8 cellular contexts compared by ENCODE assay signal in the genomic region with DNA sequence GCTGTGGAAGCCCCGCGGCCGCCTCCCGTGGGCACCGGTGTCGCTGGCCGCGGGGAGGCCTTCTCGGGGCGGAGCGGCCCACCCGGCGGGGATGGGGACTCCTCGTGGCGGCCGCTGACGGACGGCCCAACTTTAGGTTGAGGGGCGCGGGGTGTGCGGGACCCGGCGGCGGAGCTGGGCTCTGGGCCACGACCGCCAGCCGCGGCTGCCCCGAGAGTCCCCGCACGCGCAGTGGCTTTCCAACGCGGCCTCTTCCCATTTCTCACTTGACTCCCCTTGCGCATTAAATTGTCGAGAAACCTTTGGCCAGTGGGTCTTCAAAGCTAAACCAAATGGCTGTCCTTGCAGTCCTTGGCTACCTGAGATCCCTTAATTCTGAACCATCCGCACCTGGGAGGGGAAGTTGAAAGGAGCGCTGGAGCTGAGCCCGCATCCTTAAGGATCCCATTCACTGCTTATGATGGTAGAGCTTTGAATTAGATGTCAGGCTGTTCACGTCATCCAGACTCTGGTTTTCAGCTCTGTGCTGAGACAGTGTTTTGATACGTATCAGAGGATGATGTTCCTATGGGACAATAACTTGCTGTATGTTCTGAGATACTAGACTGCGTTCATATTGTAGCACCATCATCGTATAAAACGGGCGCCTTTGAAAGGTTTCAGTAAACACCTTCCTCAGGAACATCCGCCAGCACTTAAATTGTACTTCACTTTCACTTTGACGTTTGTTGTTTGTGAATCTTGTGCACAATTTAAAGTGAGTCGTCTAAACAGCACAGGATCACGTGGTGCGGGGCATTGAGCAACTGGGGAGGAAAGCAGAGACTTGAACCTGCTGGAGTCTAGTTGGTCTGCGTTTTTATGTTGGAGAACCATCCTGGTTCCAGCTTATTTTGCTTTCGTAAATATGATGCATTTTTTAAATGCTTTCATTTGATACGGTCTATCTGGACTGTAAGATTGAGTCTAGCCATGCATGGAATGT. TPM values are rescaled to one million over a fixed set of nuclear protein-coding genes. Genes with fewer than 3 reads are reported as not detected.
DNase-seq lines count a peak whose midpoint lies in the region; ATAC-seq, FAIRE-seq and TF ChIP-seq lines count a peak whose summit lies in the region.

No MANE protein-coding gene starts in this region.

- peak; percentile 37 for ATAC-seq in HG03571 (IDR thresholded peaks at IDR 0.05; ENCODE audit: unreplicated experiment)
- peak; percentile 64 for ATAC-seq in GM12878
- peak; percentile 47 to 49 for ATAC-seq in gastrocnemius medialis

- H3K9me3 ChIP-seq in GM12878 (replicated peaks; ENCODE audit: control insufficient read depth, insufficient read depth, low read length): no peaks in the 10 kb centered on the region
- no peaks in the 10 kb centered on the region for H3K9me3 ChIP-seq in iPS-15b (ENCODE audit: control insufficient read depth, insufficient read depth, low read length)
- H3K9me3 ChIP-seq in gastrocnemius medialis: no peaks in the 10 kb centered on the region

- H2AFZ ChIP-seq in GM12878 (ENCODE audit: control insufficient read depth, low read depth, low read length): peak overlapping the region; percentile 74

- no peak for TF ChIP-seq EP300 in GM12878 (IDR thresholded peaks at IDR 0.05; ENCODE audit: borderline replicate concordance in 1 of 2, control insufficient read depth in 1 of 2, low read depth in 2 of 2, low read length in 2 of 2)

- DNase-seq in AG20443 (ENCODE audit: low spot score): peak; percentile 62
- DNase-seq in T-helper 22 cell (ENCODE audit: low read depth): peak; percentile 55
- peak; percentile 78 for DNase-seq in GM12878 (ENCODE audit: low read depth, low spot score)
- DNase-seq in gastrocnemius medialis: peak; percentile 77 to 79
- no peak for DNase-seq in GDM1 (lab: John Stamatoyannopoulos, UW)

- RAD21 ChIA-PET in GM12878 (lab: Charles Lee; ENCODE audit: unreplicated experiment): interaction anchor here (1.1 to 4.6 kb wide), 3 partner anchors 10 to 32 kb away, joined by 3 to 31 read pairs (median 9); no protein-coding TSS in a partner anchor

- TF ChIP-seq RAD21 in GM12878 (IDR thresholded peaks at IDR 0.05; ENCODE audit: insufficient read depth, low read depth, low read length): no peak

- peaks cover 20% of the 10 kb centered on the region for H3K79me2 ChIP-seq in GM12878 (ENCODE audit: control insufficient read depth, insufficient read depth, low read length)

- H3K4me3 ChIP-seq in GM12878 (peak overlapping the region; percentile 86), iPS-15b (ENCODE audit: low read depth, low read length) (peak overlapping the region; percentile 65), gastrocnemius medialis (peak overlapping the region; percentile 63 to 75 (median 70))

- no peak for TF ChIP-seq CTCF in GM12878 (IDR thresholded peaks at IDR 0.05 in 2 of 3, conservative IDR thresholded peaks at IDR 0.05 in 1 of 3; ENCODE audit: control insufficient read depth in 2 of 3, extremely low read depth in 1 of 3, insufficient read depth in 1 of 3, low read depth in 3 of 3, low read length in 3 of 3)
- TF ChIP-seq CTCF in gastrocnemius medialis (IDR thresholded peaks at IDR 0.05 in 4 of 5, conservative IDR thresholded peaks at IDR 0.05 in 1 of 5): no peak

- CTCF ChIA-PET in GM12878 (lab: Yijun Ruan, JAX): interaction anchor here (0.6 to 5.9 kb wide), 5 partner anchors 8 to 360 kb away, joined by 3 to 39 read pairs (median 3); no protein-coding TSS in a partner anchor

- H3K27me3 ChIP-seq in GM12878 (replicated peaks in 1 of 2; ENCODE audit: control insufficient read depth in 2 of 2, insufficient read depth in 2 of 2, low read length in 1 of 2): no peaks in the 10 kb centered on the region
- peaks cover 59% of the 10 kb centered on the region for H3K27me3 ChIP-seq in iPS-15b (ENCODE audit: control insufficient read depth, insufficient read depth, low read length)
- H3K27me3 ChIP-seq in gastrocnemius medialis: no peaks in the 10 kb centered on the region

- 2% methylated on average over 40 of the region's 53 CpGs for WGBS in GM12878 (ENCODE audit: insufficient coverage, insufficient replicate concordance, low lambda C conversion rate, missing lambda C conversion rate)

- peak overlapping the region; percentile 52 for H3K4me2 ChIP-seq in GM12878 (ENCODE audit: control insufficient read depth, insufficient read depth)

- peak overlapping the region; percentile 83 for H3K27ac ChIP-seq in GM12878 (ENCODE audit: control insufficient read depth, insufficient read depth)
- peak overlapping the region; percentile 85 to 94 (median 93) for H3K27ac ChIP-seq in gastrocnemius medialis

- H3K36me3 ChIP-seq in GM12878 (ENCODE audit: control insufficient read depth in 2 of 2, insufficient read depth in 2 of 2, low read length in 1 of 2): no peaks in the 10 kb centered on the region
- no peaks in the 10 kb centered on the region for H3K36me3 ChIP-seq in iPS-15b (ENCODE audit: control insufficient read depth, insufficient read depth, low read length)
- no peaks in the 10 kb centered on the region for H3K36me3 ChIP-seq in gastrocnemius medialis

- TSS peak; percentile 85 for BruUV-seq in GM12878 (replicated peaks; lab: Mats Ljungman, UMichigan)

- H3K4me1 ChIP-seq in GM12878 (ENCODE audit: control insufficient read depth, insufficient read depth, low read length) (peaks cover 32% of the 10 kb centered on the region), iPS-15b (ENCODE audit: control insufficient read depth, insufficient read depth, low read length) (no peaks in the 10 kb centered on the region), gastrocnemius medialis (peaks cover 42 to 58% of the 10 kb centered on the region in 2 donors)

- in situ Hi-C loops in GM12878 (cut with MboI) (no loop called here), gastrocnemius medialis (cut with MboI; ENCODE audit: low sequenced_read_pairs in 4 of 4) (loop anchor here in 1 of 4 donors (10.0 kb wide), 1 partner anchor 101 kb away; no protein-coding TSS in a partner anchor)

- H3K9ac ChIP-seq in GM12878 (ENCODE audit: control insufficient read depth, insufficient read depth, low read length) (peak overlapping the region; percentile 85), iPS-15b (ENCODE audit: low read depth, low read length) (no peak overlapping the region)

- intact Hi-C loops in GM12878 (cut with micrococcal nuclease; ENCODE audit: unreplicated experiment): loop anchor here (5.0 kb wide), 1 partner anchor 81 kb away; no protein-coding TSS in a partner anchor
- intact Hi-C loops in gastrocnemius medialis (cut with DNase I; ENCODE audit: low total_unique reads): loop anchor here (2.0 to 10.0 kb wide), 3 partner anchors 49 to 721 kb away; partner anchors contain the start of gene FOSL2

- H4K20me1 ChIP-seq in GM12878 (ENCODE audit: control insufficient read depth, insufficient read depth): no peaks in the 10 kb centered on the region

- FAIRE-seq in GM12878 (lab: Jason Lieb, UNC): peak; percentile 94

- POLR2A ChIA-PET in GM12878 (lab: Charles Lee): interaction anchor here (0.6 to 2.5 kb wide), 4 partner anchors 10 to 46 kb away, joined by 3 to 21 read pairs (median 4); no protein-coding TSS in a partner anchor

- TF ChIP-seq POLR2A in GM19099 (IDR thresholded peaks at IDR 0.05; ENCODE audit: extremely low read depth, insufficient read length, low read depth): peak; percentile 60
- peak; percentile 51; the same call in 1 of the 2 replicates for TF ChIP-seq POLR2A in GM12878 (IDR thresholded peaks at IDR 0.05; ENCODE audit: low read depth, low read length)
- peak; percentile 51 to 69 for TF ChIP-seq POLR2A in gastrocnemius medialis (IDR thresholded peaks at IDR 0.05)

- SMC1A ChIA-PET in GM12878 (lab: Charles Lee; ENCODE audit: uncharacterized antibody, unreplicated experiment): interaction anchor here (0.9 to 6.7 kb wide), 7 partner anchors 9 to 46 kb away, joined by 3 to 73 read pairs (median 6); no protein-coding TSS in a partner anchor

RNA-seq across cellular contexts. Expression of gene CLIP4, which starts 0.9 kb away (rescaled TPM):
- total RNA-seq in GM12878 (2013; cell fraction: nucleolus; rRNA removed): 237 and 241 TPM in 2 replicates
- total RNA-seq in GM12878 (2014; rRNA removed) (16.0 and 18.1 TPM in 2 replicates), GM12878 (2014; rRNA removed; fragmentation: Illumina TruSeq; extraction: Trizol) (21.8 and 22.5 TPM in 2 replicates), GM12878 (2021) (19.0 and 20.2 TPM in 2 replicates), gastrocnemius medialis (100 to 1,000 TPM; 200 to 422 (median 265) TPM)
- 13.1 TPM for polyA plus RNA-seq in GM12878 (2011; ENCODE audit: low read depth)
- polyA plus RNA-seq in GM12878 (2011; rRNA removed) (34.9 and 46.5 TPM in 2 replicates), GM12878 (2014; fragmentation: Illumina TruSeq; extraction: Trizol) (16.2 and 17.6 TPM in 2 replicates), GM12878 (2014; fragmentation: Nextera tagmentation; extraction: Ambion mirVana) (1 to 10 TPM; 5.5 to 6.9 TPM), GM12878 (2014; rRNA removed) (15.7 and 22.3 TPM in 2 replicates), GM12878 (2016; fragmentation: Nextera tagmentation; extraction: Ambion mirVana) (10 to 100 TPM; 11.9 to 12.5 TPM)
- polyA plus RNA-seq in GM12878 (2011; cell fraction: cytosol; rRNA removed): 13.7 and 14.5 TPM in 2 replicates
- 48.8 and 52.2 TPM in 2 replicates for polyA plus RNA-seq in GM12878 (2011; cell fraction: nucleus; rRNA removed)
- polyA plus RNA-seq in GM12878 (2012): 17.4 and 18.7 TPM in 2 replicates
- 29.7 and 38.4 TPM in 2 replicates for polyA minus RNA-seq in GM12878 (2011; rRNA and poly(A)+ RNA removed)
- 9.7 and 11.5 TPM in 2 replicates for polyA minus RNA-seq in GM12878 (2011; cell fraction: cytosol; rRNA and poly(A)+ RNA removed)
- 35.3 and 47.7 TPM in 2 replicates for polyA minus RNA-seq in GM12878 (2011; cell fraction: nucleus; rRNA and poly(A)+ RNA removed)

RNA-seq across cellular contexts. Expression of gene PCARE, which starts 41.8 kb away (rescaled TPM):
- not detected in 2 replicates for total RNA-seq in GM12878 (2013; cell fraction: nucleolus; rRNA removed)
- total RNA-seq in GM12878 (2014; rRNA removed) (0.05 and 0.06 TPM in 2 replicates), GM12878 (2014; rRNA removed; fragmentation: Illumina TruSeq; extraction: Trizol) (under 0.01 and 0.04 TPM in 2 replicates), GM12878 (2021) (0.03 and 0.08 TPM in 2 replicates), gastrocnemius medialis (1 to 10 TPM in 1 of 4 donors, under 1 TPM in 2, not detected in 1; 0.03 to 1.3 (median 0.36) TPM)
- not detected for polyA plus RNA-seq in GM12878 (2011; ENCODE audit: low read depth)
- polyA plus RNA-seq in GM12878 (2011; rRNA removed) (not detected in 2 replicates), GM12878 (2014; fragmentation: Illumina TruSeq; extraction: Trizol) (0.02 and 0.06 TPM in 2 replicates), GM12878 (2014; fragmentation: Nextera tagmentation; extraction: Ambion mirVana) (not detected), GM12878 (2014; rRNA removed) (0.08 and 0.09 TPM in 2 replicates), GM12878 (2016; fragmentation: Nextera tagmentation; extraction: Ambion mirVana) (not detected)
- polyA plus RNA-seq in GM12878 (2011; cell fraction: cytosol; rRNA removed): under 0.01 TPM in 1 of 2 replicates, not detected in the other
- polyA plus RNA-seq in GM12878 (2011; cell fraction: nucleus; rRNA removed): 0.03 TPM in 1 of 2 replicates, not detected in the other
- 0.01 TPM in 1 of 2 replicates, not detected in the other for polyA plus RNA-seq in GM12878 (2012)
- under 0.01 TPM in 2 replicates for polyA minus RNA-seq in GM12878 (2011; rRNA and poly(A)+ RNA removed)
- polyA minus RNA-seq in GM12878 (2011; cell fraction: cytosol; rRNA and poly(A)+ RNA removed): not detected in 2 replicates
- not detected in 2 replicates for polyA minus RNA-seq in GM12878 (2011; cell fraction: nucleus; rRNA and poly(A)+ RNA removed)
